Comparison of ENCODE assay signal across 1 cellular context in genomic region chr6:52577778-52578473, GRCh38.
TF ChIP-seq lines count a peak whose summit lies in the region.

No MANE protein-coding gene starts in this region.

TF ChIP-seq in SK-N-SH, 30 proteins besides CTCF, POLR2A, EP300 and RAD21 (continued from another document):
- TF ChIP-seq PBX3 (IDR thresholded peaks at IDR 0.05) (no peak), FOSL2 (IDR thresholded peaks at IDR 0.05; ENCODE audit: borderline replicate concordance, low read depth) (no peak), TCF12 (IDR thresholded peaks at IDR 0.05) (no peak), GABPA (IDR thresholded peaks at IDR 0.05; ENCODE audit: low read depth) (no peak)
